ENCODE assay signal across 14 cellular contexts in genomic region chr9:36222449-36222848, GRCh38. TPM values are rescaled to one million over a fixed set of nuclear protein-coding genes. Genes with fewer than 3 reads are reported as not detected.
"Had no signal": no experiment of that assay in that cellular context is flagged by ENCODE, and none has a peak within 500 bp of the region (broad histone marks: within the 10 kb centered on the region; RNA-seq: fewer than 3 reads in every experiment).

No MANE protein-coding gene starts in this region.

- H3K27me3 Mint-ChIP-seq: activated naive CD4-positive, alpha-beta T cell treated with anti-CD3 and anti-CD28 coated beads, Interleukin-2, amount 10 ng/mL, durations not matched to agents 7 days and 5 days; activated T-helper 17 cell treated with anti-CD3 and anti-CD28 coated beads, Interleukin-2, amount 50 U/mL, for 72 hours; naive thymus-derived CD4-positive, alpha-beta T cell; stimulated activated memory B cell treated with anti-CD40 and anti-IgM and Interleukin-4, amounts not matched to agents 10 μg/mL and 1 μg/mL and 100 μg/mL, for 72 hours had no signal

- ATAC-seq: activated T-helper 17 cell treated with anti-CD3 and anti-CD28 coated beads, Interleukin-2, amount 50 U/mL, for 72 hours; body of pancreas; naive thymus-derived CD4-positive, alpha-beta T cell; SK-N-SH treated with all-trans-retinoic acid at 6 μM for 48 hours; stimulated activated memory B cell treated with anti-CD40 and anti-IgM and Interleukin-4, amounts not matched to agents 10 μg/mL and 1 μg/mL and 100 μg/mL, for 72 hours had no signal

- H3K27ac Mint-ChIP-seq: activated naive CD4-positive, alpha-beta T cell treated with anti-CD3 and anti-CD28 coated beads, Interleukin-2, amount 10 ng/mL, durations not matched to agents 7 days and 5 days; activated T-helper 17 cell treated with anti-CD3 and anti-CD28 coated beads, Interleukin-2, amount 50 U/mL, for 72 hours; stimulated activated memory B cell treated with anti-CD40 and anti-IgM and Interleukin-4, amounts not matched to agents 10 μg/mL and 1 μg/mL and 100 μg/mL, for 72 hours had no signal

- DNase-seq: activated naive CD4-positive, alpha-beta T cell treated with anti-CD3 and anti-CD28 coated beads, Interleukin-2, amount 10 ng/mL, durations not matched to agents 7 days and 5 days; activated T-cell treated with anti-CD3 and anti-CD28 coated beads for 4 hours; body of pancreas; central memory CD4-positive, alpha-beta T cell; cortex of kidney; effector CD8-positive, alpha-beta T cell; hippocampal formation; kidney glomerular epithelial cell; naive thymus-derived CD4-positive, alpha-beta T cell; tibial artery had no signal

- H3K4me3 Mint-ChIP-seq: activated naive CD4-positive, alpha-beta T cell treated with anti-CD3 and anti-CD28 coated beads, Interleukin-2, amount 10 ng/mL, durations not matched to agents 7 days and 5 days; activated T-helper 17 cell treated with anti-CD3 and anti-CD28 coated beads, Interleukin-2, amount 50 U/mL, for 72 hours; naive thymus-derived CD4-positive, alpha-beta T cell; stimulated activated memory B cell treated with anti-CD40 and anti-IgM and Interleukin-4, amounts not matched to agents 10 μg/mL and 1 μg/mL and 100 μg/mL, for 72 hours had no signal

- H3K9me3 Mint-ChIP-seq: activated T-helper 17 cell treated with anti-CD3 and anti-CD28 coated beads, Interleukin-2, amount 50 U/mL, for 72 hours had no signal

RNA-seq across cellular contexts. Expression of gene CCIN, which starts 53.3 kb away (rescaled TPM):
- total RNA-seq: activated T-helper 17 cell treated with anti-CD3 and anti-CD28 coated beads, Interleukin-2, amount 50 U/mL, for 72 hours; body of pancreas; right atrium auricular region had no signal
